ENCODE assay signal across 17 cellular contexts in genomic region chr5:94802450-94802849, GRCh38.
DNase-seq lines count a peak whose midpoint lies in the region; ATAC-seq and TF ChIP-seq lines count a peak whose summit lies in the region.
"Had no signal": no experiment of that assay in that cellular context is flagged by ENCODE, and none has a peak within 500 bp of the region (broad histone marks: within the 10 kb centered on the region; RNA-seq: fewer than 3 reads in every experiment).

No MANE protein-coding gene starts in this region.

- H4K20me1 ChIP-seq in HCT116 (ENCODE audit: insufficient read depth) (no peaks in the 10 kb centered on the region), neural progenitor cell (ENCODE audit: low read depth) (no peaks in the 10 kb centered on the region)
- H4K20me1 ChIP-seq: BLaER1 had no signal

- H3K4me2 ChIP-seq in HCT116 (ENCODE audit: low read length) (no peak overlapping the region), neural progenitor cell (no peak overlapping the region)
- H3K4me2 ChIP-seq: BLaER1 had no signal

- POLR2A ChIA-PET in HCT116 (lab: Charles Lee): no interaction called here

- H3K9me3 Mint-ChIP-seq in neural progenitor cell: no peaks in the 10 kb centered on the region
- H3K9me3 Mint-ChIP-seq: activated naive CD4-positive, alpha-beta T cell treated with anti-CD3 and anti-CD28 coated beads, Interleukin-2, amount 10 ng/mL, durations not matched to agents 7 days and 5 days had no signal

- H3K79me2 ChIP-seq in HCT116 (ENCODE audit: insufficient read depth, low read length) (no peaks in the 10 kb centered on the region), neural progenitor cell (ENCODE audit: low read depth) (no peaks in the 10 kb centered on the region)

- RAD21 ChIA-PET in HCT116 (lab: Charles Lee; ENCODE audit: low non-redundant PET in 1 of 2, low total read pairs in 2 of 2, uncharacterized antibody in 2 of 2, unreplicated experiment in 2 of 2): no interaction called here

- no peak overlapping the region for H3K27ac Mint-ChIP-seq in neural progenitor cell
- H3K27ac Mint-ChIP-seq: activated naive CD4-positive, alpha-beta T cell treated with anti-CD3 and anti-CD28 coated beads, Interleukin-2, amount 10 ng/mL, durations not matched to agents 7 days and 5 days had no signal

- no peak overlapping the region for H3K4me3 ChIP-seq in HCT116 (replicated peaks in 1 of 2; ENCODE audit: low read depth in 1 of 2, low read length in 2 of 2)
- no peak overlapping the region for H3K4me3 ChIP-seq in choroid plexus epithelial cell (ENCODE audit: low read depth, low read length)
- H3K4me3 ChIP-seq in neural progenitor cell: no peak overlapping the region
- H3K4me3 ChIP-seq: BLaER1, breast epithelium, esophagus muscularis mucosa, heart right ventricle, thyroid gland had no signal

- no peak for TF ChIP-seq POLR2A in HCT116 (IDR thresholded peaks at IDR 0.05; ENCODE audit: borderline replicate concordance, extremely low read depth, insufficient read depth, insufficient read length)

- intact Hi-C loops in HCT116 (cut with micrococcal nuclease): no loop called here

- no peaks in the 10 kb centered on the region for H3K4me1 ChIP-seq in HCT116 (ENCODE audit: control insufficient read depth in 1 of 2, insufficient read depth in 2 of 2, low read length in 2 of 2)
- H3K4me1 ChIP-seq in neural progenitor cell: no peaks in the 10 kb centered on the region
- H3K4me1 ChIP-seq: BLaER1, breast epithelium, esophagus muscularis mucosa, heart right ventricle, thyroid gland had no signal

- peaks cover 2% of the 10 kb centered on the region for H3K4me1 Mint-ChIP-seq in neural progenitor cell
- H3K4me1 Mint-ChIP-seq: activated naive CD4-positive, alpha-beta T cell treated with anti-CD3 and anti-CD28 coated beads, Interleukin-2, amount 10 ng/mL, durations not matched to agents 7 days and 5 days; neural crest cell had no signal

- H3K27me3 ChIP-seq in HCT116 (ENCODE audit: insufficient read depth, low read length) (no peaks in the 10 kb centered on the region), neural progenitor cell (no peaks in the 10 kb centered on the region)
- H3K27me3 ChIP-seq: BLaER1, breast epithelium, esophagus muscularis mucosa, heart right ventricle, thyroid gland had no signal

- H3K27me3 Mint-ChIP-seq in neural progenitor cell (ENCODE audit: insufficient read depth, low read depth): no peaks in the 10 kb centered on the region
- H3K27me3 Mint-ChIP-seq: activated naive CD4-positive, alpha-beta T cell treated with anti-CD3 and anti-CD28 coated beads, Interleukin-2, amount 10 ng/mL, durations not matched to agents 7 days and 5 days had no signal

- TF ChIP-seq CTCF in HCT116 (IDR thresholded peaks at IDR 0.05 in 2 of 3, conservative IDR thresholded peaks at IDR 0.05 in 1 of 3; ENCODE audit: borderline replicate concordance in 1 of 3, insufficient read depth in 1 of 3, low read depth in 2 of 3, low read length in 2 of 3) (no peak), choroid plexus epithelial cell (conservative IDR thresholded peaks at IDR 0.05; ENCODE audit: low read depth, low read length) (no peak), neural progenitor cell (IDR thresholded peaks at IDR 0.05) (no peak)

- ATAC-seq in HCT116 (no peak), GM19455 (IDR thresholded peaks at IDR 0.05; ENCODE audit: unreplicated experiment) (no peak)
- ATAC-seq: heart right ventricle had no signal

- no peak overlapping the region for H2AFZ ChIP-seq in HCT116 (ENCODE audit: low read depth, low read length, poor library complexity, severe bottlenecking)
- H2AFZ ChIP-seq in neural progenitor cell (replicated peaks): no peak overlapping the region

- DNase-seq in HCT116 (ENCODE audit: low read depth, low spot score) (no peak), NCI-H460 (ENCODE audit: extremely low read depth, low read depth) (peak; percentile 3), choroid plexus epithelial cell (ENCODE audit: low read depth) (peak; percentile 17), neural progenitor cell (ENCODE audit: low spot score) (peak; percentile 66), midbrain (lab: John Stamatoyannopoulos, UW) (no peak)
- DNase-seq in activated CD4-positive, alpha-beta T cell treated with anti-CD3 and anti-CD28 coated beads, Interleukin-2, amount 50 U/mL, for 48 hours: no peak
- DNase-seq: activated CD4-positive, alpha-beta T cell treated with anti-CD3 and anti-CD28 coated beads, Interleukin-2, amount 50 U/mL, for 1 hour; activated naive CD4-positive, alpha-beta T cell treated with anti-CD3 and anti-CD28 coated beads, Interleukin-2, amount 10 ng/mL, durations not matched to agents 7 days and 5 days; heart right ventricle; NCI-H187; stimulated activated CD4-positive, alpha-beta T cell treated with anti-CD3 and anti-CD28 coated beads, Interleukin-12 subunit alpha, Interleukin-12 subunit beta, amount 100 ng/mL, for 4 hours; thyroid gland had no signal

- H3K36me3 Mint-ChIP-seq in neural progenitor cell: no peaks in the 10 kb centered on the region
- H3K36me3 Mint-ChIP-seq: activated naive CD4-positive, alpha-beta T cell treated with anti-CD3 and anti-CD28 coated beads, Interleukin-2, amount 10 ng/mL, durations not matched to agents 7 days and 5 days had no signal

- no peaks in the 10 kb centered on the region for H3K9me2 ChIP-seq in HCT116 (ENCODE audit: insufficient read depth)

- H3K9ac ChIP-seq in HCT116 (ENCODE audit: low read length) (no peak overlapping the region), neural progenitor cell (no peak overlapping the region)
- H3K9ac ChIP-seq: BLaER1 had no signal

- H3K36me3 ChIP-seq in HCT116 (ENCODE audit: control insufficient read depth in 1 of 2, insufficient read depth in 2 of 2, low read length in 2 of 2): no peaks in the 10 kb centered on the region
- H3K36me3 ChIP-seq in neural progenitor cell: no peaks in the 10 kb centered on the region
- H3K36me3 ChIP-seq: BLaER1, breast epithelium, esophagus muscularis mucosa, thyroid gland had no signal

- CTCF ChIA-PET in HCT116 (lab: Charles Lee): no interaction called here

- H3K4me3 Mint-ChIP-seq in neural progenitor cell: no peak overlapping the region
- H3K4me3 Mint-ChIP-seq: activated naive CD4-positive, alpha-beta T cell treated with anti-CD3 and anti-CD28 coated beads, Interleukin-2, amount 10 ng/mL, durations not matched to agents 7 days and 5 days; neural crest cell had no signal

- no peak for TF ChIP-seq RAD21 in HCT116 (IDR thresholded peaks at IDR 0.05; ENCODE audit: low read depth)

- H3K9me3 ChIP-seq in HCT116 (ENCODE audit: control insufficient read depth in 1 of 2, insufficient read depth in 1 of 2, low read depth in 1 of 2, low read length in 2 of 2): no peaks in the 10 kb centered on the region
- H3K9me3 ChIP-seq in neural progenitor cell (ENCODE audit: low read depth): no peaks in the 10 kb centered on the region
- H3K9me3 ChIP-seq: BLaER1, breast epithelium, esophagus muscularis mucosa, thyroid gland had no signal

- H3K27ac ChIP-seq in HCT116 (ENCODE audit: low read depth, low read length): no peak overlapping the region
- no peak overlapping the region for H3K27ac ChIP-seq in neural progenitor cell
- H3K27ac ChIP-seq: BLaER1, breast epithelium, esophagus muscularis mucosa, heart right ventricle, thyroid gland had no signal

- H3F3A ChIP-seq in neural progenitor cell (ENCODE audit: low read depth): no peaks in the 10 kb centered on the region

- no TSS peak for BruUV-seq in HCT116 (replicated peaks; lab: Mats Ljungman, UMichigan)

TF ChIP-seq in HCT116, 20 proteins besides CTCF, POLR2A, EP300 and RAD21:
- TF ChIP-seq CEBPB (IDR thresholded peaks at IDR 0.05; ENCODE audit: low read depth) (no peak), REST (IDR thresholded peaks at IDR 0.05; ENCODE audit: low read depth) (peak; percentile 68)

Comparison
In these comparisons a context has a peak if more than half of its experiments do, and no peak if none do; other contexts are left out.
1. DNase-seq: peak in NCI-H460 (single experiment), choroid plexus epithelial cell (single experiment) and neural progenitor cell (single experiment); none in HCT116 (single experiment), activated CD4-positive, alpha-beta T cell treated with anti-CD3 and anti-CD28 coated beads, Interleukin-2, amount 50 U/mL, for 48 hours (0 of 2) and midbrain (single experiment).